Comparison of ENCODE assay signal across 8 cellular contexts in the genomic region with DNA sequence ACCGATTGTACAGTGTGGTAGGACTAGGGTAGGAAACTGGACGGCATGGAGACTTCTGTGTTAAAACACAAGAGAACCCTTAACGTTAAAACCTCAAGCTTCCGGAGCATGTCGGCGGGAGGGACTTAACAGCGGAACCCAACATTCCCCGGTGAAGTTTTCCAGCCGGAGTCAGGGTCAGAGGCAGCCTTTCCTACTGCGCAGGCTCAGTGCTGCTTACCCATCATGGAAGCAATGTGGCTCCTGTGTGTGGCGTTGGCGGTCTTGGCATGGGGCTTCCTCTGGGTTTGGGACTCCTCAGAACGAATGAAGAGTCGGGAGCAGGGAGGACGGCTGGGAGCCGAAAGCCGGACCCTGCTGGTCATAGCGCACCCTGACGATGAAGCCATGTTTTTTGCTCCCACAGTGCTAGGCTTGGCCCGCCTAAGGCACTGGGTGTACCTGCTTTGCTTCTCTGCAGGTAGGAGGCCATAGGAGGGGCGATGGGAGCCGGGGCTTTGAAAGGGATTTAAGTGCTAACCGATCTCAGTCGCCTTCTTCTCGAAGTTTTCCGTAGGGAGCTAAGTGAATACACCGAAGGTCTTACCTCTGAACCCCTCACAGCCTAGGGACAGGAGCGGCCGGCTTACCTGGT. TPM values are rescaled to one million over a fixed set of nuclear protein-coding genes. Genes with fewer than 3 reads are reported as not detected.
DNase-seq lines count a peak whose midpoint lies in the region; ATAC-seq and TF ChIP-seq lines count a peak whose summit lies in the region.

A gene (plus strand): TSS at position 209 of the 634 bp plus-strand sequence. CDS start 17 bp downstream, at position 226.

- H3K4me3 ChIP-seq in effector memory CD4-positive, alpha-beta T cell (ENCODE audit: insufficient read depth, low read depth, low read length, poor library complexity, severe bottlenecking): peak within 1 kb of the TSS; percentile 91
- peak within 1 kb of the TSS; percentile 94 for H3K4me3 ChIP-seq in lung

- no peaks in the 10 kb centered on the region for H3K27me3 ChIP-seq in effector memory CD4-positive, alpha-beta T cell (replicated peaks; ENCODE audit: control insufficient read depth, insufficient read depth, low read length, poor library complexity, severe bottlenecking)
- H3K27me3 ChIP-seq in lung (ENCODE audit: control insufficient read depth, insufficient read depth): no peaks in the 10 kb centered on the region

- H3K4me1 ChIP-seq in effector memory CD4-positive, alpha-beta T cell (ENCODE audit: control insufficient read depth, insufficient read depth, low read length, poor library complexity, severe bottlenecking): peaks cover 3% of the 10 kb centered on the region
- peaks cover 3 to 5% of the 10 kb centered on the region in 2 donors for H3K4me1 ChIP-seq in lung (ENCODE audit: control insufficient read depth in 2 of 2, insufficient read depth in 2 of 2, low read length in 2 of 2)

- H3K36me3 ChIP-seq in effector memory CD4-positive, alpha-beta T cell (ENCODE audit: control insufficient read depth, insufficient read depth, low read length): peaks cover 5% of the 10 kb centered on the region
- H3K36me3 ChIP-seq in lung (ENCODE audit: control insufficient read depth in 2 of 2, insufficient read depth in 2 of 2, low read length in 2 of 2): peaks cover 0 to 3% of the 10 kb centered on the region in 2 donors

- WGBS in lung, 2 donors: 0 to 1% methylated on average over 29 of the region's 29 CpGs

- H3K9me3 ChIP-seq in effector memory CD4-positive, alpha-beta T cell (ENCODE audit: control insufficient read depth, low read length): no peaks in the 10 kb centered on the region
- no peaks in the 10 kb centered on the region for H3K9me3 ChIP-seq in lung (ENCODE audit: control insufficient read depth in 2 of 2, insufficient read depth in 1 of 2, low read length in 1 of 2)

- peak; percentile 50 for DNase-seq in 8988T
- DNase-seq in HS-27A (ENCODE audit: low read depth): peak; percentile 96
- peak; percentile 75 to 86 for DNase-seq in NOMO-1 (lab: John Stamatoyannopoulos, UW; ENCODE audit: unreplicated experiment in 2 of 2)
- DNase-seq in activated CD8-positive, alpha-beta memory T cell treated with anti-CD3 and anti-CD28 coated beads for 24 hours: peak; percentile 95
- peak; percentile 67 to 75 (median 73) for DNase-seq in effector memory CD4-positive, alpha-beta T cell
- DNase-seq in lung (ENCODE audit: low spot score): peak; percentile 89
- DNase-seq in stimulated activated CD4-positive, alpha-beta T cell treated with anti-CD3 and anti-CD28 coated beads, TNF-alpha, amount 100 ng/mL, for 1 hour (ENCODE audit: low read depth in 3 of 3, low spot score in 1 of 3): peak; percentile 64 to 79 (median 77)

- ATAC-seq in GM18520 (IDR thresholded peaks at IDR 0.05; ENCODE audit: unreplicated experiment) (peak; percentile 27), lung (ENCODE audit: insufficient read depth, low FRiP score) (peak; percentile 71)

- peak within 1 kb of the TSS; percentile 82 for H3K27ac ChIP-seq in effector memory CD4-positive, alpha-beta T cell (ENCODE audit: insufficient read depth, low read length, poor library complexity, severe bottlenecking)
- H3K27ac ChIP-seq in lung (ENCODE audit: low read depth in 1 of 2, low read length in 1 of 2): peak within 1 kb of the TSS; percentile 97 to 100

- no peak for TF ChIP-seq CTCF in lung (IDR thresholded peaks at IDR 0.05; ENCODE audit: control extremely low read depth, extremely low read depth)

RNA-seq across cellular contexts. Expression of the gene that starts here (rescaled TPM):
- 10 to 100 TPM; 30.7 to 38.1 TPM for total RNA-seq in lung
- 10 to 100 TPM in 1 of 2 donors, 1 to 10 TPM in 1; 8.9 to 23.5 TPM for polyA plus RNA-seq in lung

Comparison
In these comparisons a context has a peak if more than half of its experiments do, and no peak if none do; other contexts are left out.
1. Peak in every context shown above with its lines: DNase-seq, ATAC-seq, H3K4me3 ChIP-seq and H3K27ac ChIP-seq.